Comparison of ENCODE assay signal across 9 cellular contexts in genomic region chr20:25083773-25084615, GRCh38. TPM values are rescaled to one million over a fixed set of nuclear protein-coding genes. Genes with fewer than 3 reads are reported as not detected.
DNase-seq lines count a peak whose midpoint lies in the region; ATAC-seq and TF ChIP-seq lines count a peak whose summit lies in the region.
"Had no signal": no experiment of that assay in that cellular context is flagged by ENCODE, and none has a peak within 500 bp of the region (broad histone marks: within the 10 kb centered on the region; RNA-seq: fewer than 3 reads in every experiment).

No MANE protein-coding gene starts in this region.

- H3K27me3 ChIP-seq in right cardiac atrium (ENCODE audit: control insufficient read depth, insufficient read depth) (no peaks in the 10 kb centered on the region), stomach (peaks cover 38 to 100% (median 76%) of the 10 kb centered on the region in 3 donors)

- no peak for TF ChIP-seq EP300 in stomach (IDR thresholded peaks at IDR 0.05)

- intact Hi-C loops in right cardiac atrium (cut with DNase I), result no loop called here
- intact Hi-C loops in stomach (cut with DNase I; ENCODE audit: low total_unique reads), result no loop called here

- ATAC-seq in activated T-cell treated with anti-CD3 and anti-CD28 coated beads, Interleukin-2, amount 50 U/mL, for 4 hours, result peak; percentile 38 to 42
- peak; percentile 16 to 24 for ATAC-seq in right cardiac atrium
- ATAC-seq: body of pancreas had no signal

- whole genome bisulfite sequencing in right cardiac atrium, result 4% methylated on average over 53 of the region's 53 CpGs
- 5 to 8% (median 8%) methylated on average over 18 to 53 of the region's 53 CpGs for WGBS in stomach, 5 donors

- H3K9me3 ChIP-seq in right cardiac atrium (ENCODE audit: control insufficient read depth, low read length) (no peaks in the 10 kb centered on the region), stomach (no peaks in the 10 kb centered on the region)
- H3K9me3 ChIP-seq: body of pancreas had no signal

- DNase-seq in activated T-cell treated with anti-CD3 and anti-CD28 coated beads, Interleukin-2, amount 50 U/mL, for 4 hours, result no peak
- DNase-seq in activated T-cell treated with anti-CD3 and anti-CD28 coated beads for 4 hours (no peak), SW480 (ENCODE audit: low spot score) (peak; percentile 76), right cardiac atrium (peak in 1 of 3 donors; percentile 66), stomach (peak; percentile 48), GM03348 (ENCODE audit: low spot score) (no peak), SHP77 treated with DMSO at 0.1 percent for 48 hours (lab: John Stamatoyannopoulos, UW) (no peak), SIG-M5 (lab: John Stamatoyannopoulos, UW) (no peak)

- H3K9me3 Mint-ChIP-seq in activated T-cell treated with anti-CD3 and anti-CD28 coated beads, Interleukin-2, amount 50 U/mL, for 4 hours, result no peaks in the 10 kb centered on the region

- TF ChIP-seq POLR2A in stomach (IDR thresholded peaks at IDR 0.05), result no peak

- no peaks in the 10 kb centered on the region for H3K36me3 Mint-ChIP-seq in activated T-cell treated with anti-CD3 and anti-CD28 coated beads, Interleukin-2, amount 50 U/mL, for 4 hours (ENCODE audit: insufficient read depth)

- H3K4me1 ChIP-seq in right cardiac atrium (ENCODE audit: control insufficient read depth, insufficient read depth, low read length), result no peaks in the 10 kb centered on the region
- H3K4me1 ChIP-seq in stomach, result peaks cover 25 to 37% (median 32%) of the 10 kb centered on the region in 4 donors

- H3K36me3 ChIP-seq in stomach, result no peaks in the 10 kb centered on the region

- H3K4me3 Mint-ChIP-seq in activated T-cell treated with anti-CD3 and anti-CD28 coated beads, Interleukin-2, amount 50 U/mL, for 4 hours, result peak overlapping the region; percentile 71

- H3K27ac ChIP-seq in right cardiac atrium (ENCODE audit: low read length) (no peak overlapping the region), stomach (no peak overlapping the region)
- H3K27ac ChIP-seq: body of pancreas had no signal

- TF ChIP-seq CTCF in stomach (IDR thresholded peaks at IDR 0.05), result peak in 1 of 7 experiments; percentile 38

- H3K27me3 Mint-ChIP-seq in activated T-cell treated with anti-CD3 and anti-CD28 coated beads, Interleukin-2, amount 50 U/mL, for 4 hours (ENCODE audit: low read depth), result peaks cover 62% of the 10 kb centered on the region

- H3K4me3 ChIP-seq in right cardiac atrium (ENCODE audit: low read length), result no peak overlapping the region
- peak overlapping the region in 1 of 4 donors; percentile 38 for H3K4me3 ChIP-seq in stomach
- H3K4me3 ChIP-seq: body of pancreas had no signal

- peaks cover 19% of the 10 kb centered on the region for H3K4me1 Mint-ChIP-seq in activated T-cell treated with anti-CD3 and anti-CD28 coated beads, Interleukin-2, amount 50 U/mL, for 4 hours (ENCODE audit: low read depth)

RNA-seq across cellular contexts. Expression of gene VSX1, which starts 2.1 kb away (rescaled TPM):
- not detected for total RNA-seq in activated T-cell treated with anti-CD3 and anti-CD28 coated beads, Interleukin-2, amount 50 U/mL, for 4 hours
- total RNA-seq in right cardiac atrium, result under 1 TPM in 1 of 4 donors, not detected in 3; 0.44 TPM
- 0.27 TPM for polyA plus RNA-seq in right cardiac atrium
- total RNA-seq in stomach, result not detected
- under 1 TPM in 1 of 3 donors, not detected in 2; 0.05 TPM for polyA plus RNA-seq in stomach

RNA-seq across cellular contexts. Expression of gene ACSS1, which starts 26.1 kb away (rescaled TPM):
- total RNA-seq in activated T-cell treated with anti-CD3 and anti-CD28 coated beads, Interleukin-2, amount 50 U/mL, for 4 hours, result 1 to 10 TPM; 5.4 to 8.8 (median 8.0) TPM
- total RNA-seq in right cardiac atrium (10 to 100 TPM; 14.8 to 61.8 (median 40.7) TPM), stomach (100 to 1,000 TPM in 1 of 5 donors, 10 to 100 TPM in 3, 1 to 10 TPM in 1; 7.0 to 135 (median 35.6) TPM)
- polyA plus RNA-seq in right cardiac atrium (29.3 TPM), stomach (10 to 100 TPM; 35.3 to 37.7 (median 35.9) TPM)

Comparison
In these comparisons a context has a peak if more than half of its experiments do, and no peak if none do; other contexts are left out.
1. DNase-seq: peak in SW480 (single experiment) and stomach (single experiment); none in activated T-cell treated with anti-CD3 and anti-CD28 coated beads, Interleukin-2, amount 50 U/mL, for 4 hours (single experiment), activated T-cell treated with anti-CD3 and anti-CD28 coated beads for 4 hours (single experiment), GM03348 (single experiment), SHP77 treated with DMSO at 0.1 percent for 48 hours (single experiment) and SIG-M5 (single experiment).